In genomic region chr1:151156515-151156819, GRCh38 we compare ENCODE assay signal across 1 cellular context.
TF ChIP-seq lines count a peak whose summit lies in the region.

TSS of gene TNFAIP8L2 (plus strand) at chr1:151156649. CDS start at chr1:151158698, 2,049 bp downstream.

TF ChIP-seq in GM12878, 131 proteins besides CTCF, POLR2A, EP300 and RAD21 (continued from another document):
- TF ChIP-seq PKNOX1 (IDR thresholded peaks at IDR 0.05) (0 out of 2 replicates have a peak, but pooled peaks have one; percentile 20), E2F4 (IDR thresholded peaks at IDR 0.05; ENCODE audit: low read depth, low read length) (no peak), JUNB (IDR thresholded peaks at IDR 0.05) (no peak), PML (IDR thresholded peaks at IDR 0.05; ENCODE audit: low read length) (0 out of 2 replicates have a peak, but pooled peaks have one; percentile 42), BCL3 (IDR thresholded peaks at IDR 0.05; ENCODE audit: borderline replicate concordance, insufficient read depth, low read depth, low read length, poor library complexity, severe bottlenecking) (no peak), YY1 (IDR thresholded peaks at IDR 0.05; ENCODE audit: low read depth, low read length) (peak; percentile 30)
TF ChIP-seq in GM12878: peak in this region for 5.
